ENCODE assay signal across 1 cellular context in genomic region chr1:204960306-204960984, GRCh38.
TF ChIP-seq lines count a peak whose summit lies in the region.

No MANE protein-coding gene starts in this region.

TF ChIP-seq in K562, 482 proteins besides CTCF, POLR2A, EP300 and RAD21 (continued from another document):
- TF ChIP-seq MBD1 (CRISPR knock-in tag; IDR thresholded peaks at IDR 0.05) (no peak), CXXC5 (CRISPR knock-in tag; IDR thresholded peaks at IDR 0.05) (0 out of 2 replicates have a peak, but pooled peaks have one; percentile 38), ZSCAN32 (CRISPR knock-in tag; IDR thresholded peaks at IDR 0.05) (peak; percentile 62; the same call in 1 of the 2 replicates), ZBTB7A (IDR thresholded peaks at IDR 0.05; ENCODE audit: borderline replicate concordance, control insufficient read depth, low read depth, low read length) (no peak), ZEB2 (IDR thresholded peaks at IDR 0.05) (peak; percentile 84), NR2C1 (IDR thresholded peaks at IDR 0.05) (no peak), NR2C1 (tag; IDR thresholded peaks at IDR 0.05) (peak; percentile 32; the same call in 1 of the 2 replicates), ZNF175 (CRISPR knock-in tag; IDR thresholded peaks at IDR 0.05; ENCODE audit: low read depth) (peak; percentile 84; the same call in 1 of the 2 replicates), SOX6 (IDR thresholded peaks at IDR 0.05) (peak; percentile 68; the same call in 1 of the 2 replicates), HIVEP1 (CRISPR knock-in tag; IDR thresholded peaks at IDR 0.05) (0 out of 2 replicates have a peak, but pooled peaks have one; percentile 31), CTBP1 (IDR thresholded peaks at IDR 0.05; ENCODE audit: borderline replicate concordance) (peak; percentile 89), RCOR1 (IDR thresholded peaks at IDR 0.05; ENCODE audit: borderline replicate concordance in 1 of 2, low read depth in 2 of 2, low read length in 2 of 2) (peak in 1 of 2 experiments; percentile 83; a peak in 2 of 4 replicates), HOXB6 (CRISPR knock-in tag; IDR thresholded peaks at IDR 0.05; ENCODE audit: borderline replicate concordance) (no peak), ZNF3 (CRISPR knock-in tag; IDR thresholded peaks at IDR 0.05) (no peak), NR4A1 (CRISPR knock-in tag; IDR thresholded peaks at IDR 0.05) (no peak), NR4A1 (tag; IDR thresholded peaks at IDR 0.05) (0 out of 2 replicates have a peak, but pooled peaks have one; percentile 16), HDAC8 (tag; IDR thresholded peaks at IDR 0.05) (0 out of 2 replicates have a peak, but pooled peaks have one; percentile 15), ATF3 (IDR thresholded peaks at IDR 0.05) (peak; percentile 89), ATF3 (CRISPR knock-in tag; conservative IDR thresholded peaks at IDR 0.05) (no peak), MTA3 (IDR thresholded peaks at IDR 0.05; ENCODE audit: borderline replicate concordance) (peak; percentile 30; the same call in 1 of the 2 replicates), TCF3 (CRISPR knock-in tag; IDR thresholded peaks at IDR 0.05) (0 out of 2 replicates have a peak, but pooled peaks have one; percentile 7), SIN3A (IDR thresholded peaks at IDR 0.05; ENCODE audit: borderline replicate concordance in 2 of 2, control insufficient read depth in 1 of 2, low read depth in 2 of 2, low read length in 2 of 2) (no peak), ZNF318 (IDR thresholded peaks at IDR 0.05; ENCODE audit: borderline replicate concordance in 1 of 2, low read depth in 1 of 2) (no peak)
